1 cellular context compared by ENCODE assay signal in the genomic region with DNA sequence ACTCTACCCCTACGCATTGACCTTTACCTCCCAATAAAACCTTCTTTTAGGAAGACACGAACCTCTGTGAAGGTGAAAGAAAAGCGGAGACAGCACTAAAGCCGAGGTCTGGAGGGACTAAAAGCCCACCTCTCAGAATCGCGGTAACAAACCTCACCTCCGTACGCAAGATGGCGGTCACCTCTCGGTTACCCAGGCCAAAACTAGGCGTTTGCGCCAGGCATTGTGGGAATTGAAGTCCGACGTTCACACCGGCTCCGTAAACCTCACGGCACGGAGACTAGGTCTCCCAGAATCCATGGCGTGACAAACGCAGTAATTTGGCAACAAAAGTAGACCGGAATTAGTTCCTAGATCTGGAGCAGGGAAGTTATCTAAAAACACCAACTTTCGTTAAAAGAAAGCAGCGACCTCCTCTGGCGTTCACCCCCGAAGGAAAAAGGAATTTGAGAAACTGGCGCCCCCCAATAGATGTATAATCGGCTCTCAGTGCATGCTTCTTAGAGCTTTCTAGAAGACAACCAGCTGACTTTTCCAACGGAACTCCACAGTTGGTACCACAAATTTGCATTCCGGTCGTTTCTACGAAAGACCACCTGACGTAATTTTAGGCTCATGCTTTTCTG.
TF ChIP-seq lines count a peak whose summit lies in the region.

Gene N4BP2L2 (minus strand): TSS at position 175 of the 626 bp plus-strand sequence. CDS start 1,768 bp downstream, outside the sequence.

TF ChIP-seq in HEK293, 187 proteins besides CTCF, POLR2A, EP300 and RAD21 (continued from another document and continues in another):
- TF ChIP-seq ZNF692 (tag by site-specific recombination; IDR thresholded peaks at IDR 0.05) (no peak), ZNF843 (tag by site-specific recombination; IDR thresholded peaks at IDR 0.05) (no peak), ZNF114 (tag by site-specific recombination; IDR thresholded peaks at IDR 0.05) (no peak), ZNF510 (tag by site-specific recombination; IDR thresholded peaks at IDR 0.05; ENCODE audit: insufficient replicate concordance) (no peak), BCL11B (tag by site-specific recombination; IDR thresholded peaks at IDR 0.05; ENCODE audit: low read depth) (no peak), REPIN1 (tag by site-specific recombination; IDR thresholded peaks at IDR 0.05; ENCODE audit: low read depth) (no peak), ZNF19 (tag by site-specific recombination; IDR thresholded peaks at IDR 0.05; ENCODE audit: low read depth) (no peak), ZNF571 (tag by site-specific recombination; IDR thresholded peaks at IDR 0.05) (no peak), ZFP69B (tag by site-specific recombination; IDR thresholded peaks at IDR 0.05) (no peak), ZNF423 (tag by site-specific recombination; IDR thresholded peaks at IDR 0.05) (no peak), ZBTB21 (tag by site-specific recombination; IDR thresholded peaks at IDR 0.05) (no peak), ZNF560 (tag by site-specific recombination; IDR thresholded peaks at IDR 0.05; ENCODE audit: borderline replicate concordance) (no peak), ZNF157 (tag by site-specific recombination; IDR thresholded peaks at IDR 0.05) (no peak), ZEB2 (tag by site-specific recombination; IDR thresholded peaks at IDR 0.05) (peak; percentile 85), SCRT2 (tag by site-specific recombination; IDR thresholded peaks at IDR 0.05) (no peak), ZNF707 (tag by site-specific recombination; IDR thresholded peaks at IDR 0.05) (no peak), ZNF549 (tag by site-specific recombination; IDR thresholded peaks at IDR 0.05) (no peak), ZNF366 (tag by site-specific recombination; conservative IDR thresholded peaks at IDR 0.05) (0 out of 2 replicates have a peak, but pooled peaks have one; percentile 45), ZNF146 (tag by site-specific recombination; IDR thresholded peaks at IDR 0.05) (no peak), ZNF404 (tag by site-specific recombination; IDR thresholded peaks at IDR 0.05) (no peak), ZNF747 (tag by site-specific recombination; IDR thresholded peaks at IDR 0.05) (no peak), ZBTB1 (tag by site-specific recombination; IDR thresholded peaks at IDR 0.05) (no peak), ZNF362 (tag by site-specific recombination; IDR thresholded peaks at IDR 0.05) (no peak), TRIM28 (IDR thresholded peaks at IDR 0.05; ENCODE audit: borderline replicate concordance, low read length) (peak; percentile 46; the same call in 1 of the 2 replicates), ZNF501 (tag by site-specific recombination; IDR thresholded peaks at IDR 0.05) (peak; percentile 15), ZFP41 (tag by site-specific recombination; IDR thresholded peaks at IDR 0.05; ENCODE audit: borderline replicate concordance) (no peak), ZNF513 (tag by site-specific recombination; IDR thresholded peaks at IDR 0.05) (no peak), ZNF175 (tag by site-specific recombination; IDR thresholded peaks at IDR 0.05) (no peak), PRDM1 (tag by site-specific recombination; IDR thresholded peaks at IDR 0.05) (peak; percentile 86), BCL11A (tag by site-specific recombination; IDR thresholded peaks at IDR 0.05; ENCODE audit: low read depth) (no peak), ZNF274 (IDR thresholded peaks at IDR 0.05; ENCODE audit: low read length) (no peak), ZNF274 (tag by site-specific recombination; IDR thresholded peaks at IDR 0.05; ENCODE audit: borderline replicate concordance) (no peak), ZNF138 (tag by site-specific recombination; IDR thresholded peaks at IDR 0.05; ENCODE audit: borderline replicate concordance) (no peak), ZNF670 (tag by site-specific recombination; IDR thresholded peaks at IDR 0.05; ENCODE audit: low read depth) (no peak), ZNF621 (tag by site-specific recombination; IDR thresholded peaks at IDR 0.05) (no peak)
- TF ChIP-seq, protein P1, sequence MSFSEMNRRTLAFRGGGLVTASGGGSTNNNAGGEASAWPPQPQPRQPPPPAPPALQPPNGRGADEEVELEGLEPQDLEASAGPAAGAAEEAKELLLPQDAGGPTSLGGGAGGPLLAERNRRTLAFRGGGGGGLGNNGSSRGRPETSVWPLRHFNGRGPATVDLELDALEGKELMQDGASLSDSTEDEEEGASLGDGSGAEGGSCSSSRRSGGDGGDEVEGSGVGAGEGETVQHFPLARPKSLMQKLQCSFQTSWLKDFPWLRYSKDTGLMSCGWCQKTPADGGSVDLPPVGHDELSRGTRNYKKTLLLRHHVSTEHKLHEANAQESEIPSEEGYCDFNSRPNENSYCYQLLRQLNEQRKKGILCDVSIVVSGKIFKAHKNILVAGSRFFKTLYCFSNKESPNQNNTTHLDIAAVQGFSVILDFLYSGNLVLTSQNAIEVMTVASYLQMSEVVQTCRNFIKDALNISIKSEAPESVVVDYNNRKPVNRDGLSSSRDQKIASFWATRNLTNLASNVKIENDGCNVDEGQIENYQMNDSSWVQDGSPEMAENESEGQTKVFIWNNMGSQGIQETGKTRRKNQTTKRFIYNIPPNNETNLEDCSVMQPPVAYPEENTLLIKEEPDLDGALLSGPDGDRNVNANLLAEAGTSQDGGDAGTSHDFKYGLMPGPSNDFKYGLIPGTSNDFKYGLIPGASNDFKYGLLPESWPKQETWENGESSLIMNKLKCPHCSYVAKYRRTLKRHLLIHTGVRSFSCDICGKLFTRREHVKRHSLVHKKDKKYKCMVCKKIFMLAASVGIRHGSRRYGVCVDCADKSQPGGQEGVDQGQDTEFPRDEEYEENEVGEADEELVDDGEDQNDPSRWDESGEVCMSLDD (tag by site-specific recombination; IDR thresholded peaks at IDR 0.05) = 0 out of 2 replicates have a peak, but pooled peaks have one; percentile 14
- TF ChIP-seq, protein P2, sequence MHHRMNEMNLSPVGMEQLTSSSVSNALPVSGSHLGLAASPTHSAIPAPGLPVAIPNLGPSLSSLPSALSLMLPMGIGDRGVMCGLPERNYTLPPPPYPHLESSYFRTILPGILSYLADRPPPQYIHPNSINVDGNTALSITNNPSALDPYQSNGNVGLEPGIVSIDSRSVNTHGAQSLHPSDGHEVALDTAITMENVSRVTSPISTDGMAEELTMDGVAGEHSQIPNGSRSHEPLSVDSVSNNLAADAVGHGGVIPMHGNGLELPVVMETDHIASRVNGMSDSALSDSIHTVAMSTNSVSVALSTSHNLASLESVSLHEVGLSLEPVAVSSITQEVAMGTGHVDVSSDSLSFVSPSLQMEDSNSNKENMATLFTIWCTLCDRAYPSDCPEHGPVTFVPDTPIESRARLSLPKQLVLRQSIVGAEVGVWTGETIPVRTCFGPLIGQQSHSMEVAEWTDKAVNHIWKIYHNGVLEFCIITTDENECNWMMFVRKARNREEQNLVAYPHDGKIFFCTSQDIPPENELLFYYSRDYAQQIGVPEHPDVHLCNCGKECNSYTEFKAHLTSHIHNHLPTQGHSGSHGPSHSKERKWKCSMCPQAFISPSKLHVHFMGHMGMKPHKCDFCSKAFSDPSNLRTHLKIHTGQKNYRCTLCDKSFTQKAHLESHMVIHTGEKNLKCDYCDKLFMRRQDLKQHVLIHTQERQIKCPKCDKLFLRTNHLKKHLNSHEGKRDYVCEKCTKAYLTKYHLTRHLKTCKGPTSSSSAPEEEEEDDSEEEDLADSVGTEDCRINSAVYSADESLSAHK (tag by site-specific recombination; IDR thresholded peaks at IDR 0.05) = no peak
- TF ChIP-seq, protein P3, sequence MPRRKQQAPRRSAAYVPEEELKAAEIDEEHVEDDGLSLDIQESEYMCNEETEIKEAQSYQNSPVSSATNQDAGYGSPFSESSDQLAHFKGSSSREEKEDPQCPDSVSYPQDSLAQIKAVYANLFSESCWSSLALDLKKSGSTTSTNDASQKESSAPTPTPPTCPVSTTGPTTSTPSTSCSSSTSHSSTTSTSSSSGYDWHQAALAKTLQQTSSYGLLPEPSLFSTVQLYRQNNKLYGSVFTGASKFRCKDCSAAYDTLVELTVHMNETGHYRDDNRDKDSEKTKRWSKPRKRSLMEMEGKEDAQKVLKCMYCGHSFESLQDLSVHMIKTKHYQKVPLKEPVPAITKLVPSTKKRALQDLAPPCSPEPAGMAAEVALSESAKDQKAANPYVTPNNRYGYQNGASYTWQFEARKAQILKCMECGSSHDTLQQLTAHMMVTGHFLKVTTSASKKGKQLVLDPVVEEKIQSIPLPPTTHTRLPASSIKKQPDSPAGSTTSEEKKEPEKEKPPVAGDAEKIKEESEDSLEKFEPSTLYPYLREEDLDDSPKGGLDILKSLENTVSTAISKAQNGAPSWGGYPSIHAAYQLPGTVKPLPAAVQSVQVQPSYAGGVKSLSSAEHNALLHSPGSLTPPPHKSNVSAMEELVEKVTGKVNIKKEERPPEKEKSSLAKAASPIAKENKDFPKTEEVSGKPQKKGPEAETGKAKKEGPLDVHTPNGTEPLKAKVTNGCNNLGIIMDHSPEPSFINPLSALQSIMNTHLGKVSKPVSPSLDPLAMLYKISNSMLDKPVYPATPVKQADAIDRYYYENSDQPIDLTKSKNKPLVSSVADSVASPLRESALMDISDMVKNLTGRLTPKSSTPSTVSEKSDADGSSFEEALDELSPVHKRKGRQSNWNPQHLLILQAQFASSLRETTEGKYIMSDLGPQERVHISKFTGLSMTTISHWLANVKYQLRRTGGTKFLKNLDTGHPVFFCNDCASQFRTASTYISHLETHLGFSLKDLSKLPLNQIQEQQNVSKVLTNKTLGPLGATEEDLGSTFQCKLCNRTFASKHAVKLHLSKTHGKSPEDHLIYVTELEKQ (tag by site-specific recombination; IDR thresholded peaks at IDR 0.05; ENCODE audit: borderline replicate concordance) = no peak
- TF ChIP-seq, protein P4, sequence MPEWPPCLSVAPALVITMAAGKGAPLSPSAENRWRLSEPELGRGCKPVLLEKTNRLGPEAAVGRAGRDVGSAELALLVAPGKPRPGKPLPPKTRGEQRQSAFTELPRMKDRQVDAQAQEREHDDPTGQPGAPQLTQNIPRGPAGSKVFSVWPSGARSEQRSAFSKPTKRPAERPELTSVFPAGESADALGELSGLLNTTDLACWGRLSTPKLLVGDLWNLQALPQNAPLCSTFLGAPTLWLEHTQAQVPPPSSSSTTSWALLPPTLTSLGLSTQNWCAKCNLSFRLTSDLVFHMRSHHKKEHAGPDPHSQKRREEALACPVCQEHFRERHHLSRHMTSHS (tag by site-specific recombination; IDR thresholded peaks at IDR 0.05) = no peak
- TF ChIP-seq, protein P5, sequence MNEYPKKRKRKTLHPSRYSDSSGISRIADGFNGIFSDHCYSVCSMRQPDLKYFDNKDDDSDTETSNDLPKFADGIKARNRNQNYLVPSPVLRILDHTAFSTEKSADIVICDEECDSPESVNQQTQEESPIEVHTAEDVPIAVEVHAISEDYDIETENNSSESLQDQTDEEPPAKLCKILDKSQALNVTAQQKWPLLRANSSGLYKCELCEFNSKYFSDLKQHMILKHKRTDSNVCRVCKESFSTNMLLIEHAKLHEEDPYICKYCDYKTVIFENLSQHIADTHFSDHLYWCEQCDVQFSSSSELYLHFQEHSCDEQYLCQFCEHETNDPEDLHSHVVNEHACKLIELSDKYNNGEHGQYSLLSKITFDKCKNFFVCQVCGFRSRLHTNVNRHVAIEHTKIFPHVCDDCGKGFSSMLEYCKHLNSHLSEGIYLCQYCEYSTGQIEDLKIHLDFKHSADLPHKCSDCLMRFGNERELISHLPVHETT (tag by site-specific recombination; IDR thresholded peaks at IDR 0.05) = no peak
- TF ChIP-seq, protein P6, sequence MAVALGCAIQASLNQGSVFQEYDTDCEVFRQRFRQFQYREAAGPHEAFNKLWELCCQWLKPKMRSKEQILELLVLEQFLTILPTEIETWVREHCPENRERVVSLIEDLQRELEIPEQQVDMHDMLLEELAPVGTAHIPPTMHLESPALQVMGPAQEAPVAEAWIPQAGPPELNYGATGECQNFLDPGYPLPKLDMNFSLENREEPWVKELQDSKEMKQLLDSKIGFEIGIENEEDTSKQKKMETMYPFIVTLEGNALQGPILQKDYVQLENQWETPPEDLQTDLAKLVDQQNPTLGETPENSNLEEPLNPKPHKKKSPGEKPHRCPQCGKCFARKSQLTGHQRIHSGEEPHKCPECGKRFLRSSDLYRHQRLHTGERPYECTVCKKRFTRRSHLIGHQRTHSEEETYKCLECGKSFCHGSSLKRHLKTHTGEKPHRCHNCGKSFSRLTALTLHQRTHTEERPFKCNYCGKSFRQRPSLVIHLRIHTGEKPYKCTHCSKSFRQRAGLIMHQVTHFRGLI (tag by site-specific recombination; IDR thresholded peaks at IDR 0.05) = no peak
